ENCODE assay signal across 18 cellular contexts in genomic region chr4:100985576-100985975, GRCh38.
DNase-seq lines count a peak whose midpoint lies in the region; ATAC-seq, FAIRE-seq and TF ChIP-seq lines count a peak whose summit lies in the region.
"Had no signal": no experiment of that assay in that cellular context is flagged by ENCODE, and none has a peak within 500 bp of the region (broad histone marks: within the 10 kb centered on the region; RNA-seq: fewer than 3 reads in every experiment).

No MANE protein-coding gene starts in this region.

- H3K27ac Mint-ChIP-seq in astrocyte (ENCODE audit: unreplicated experiment) = no peak overlapping the region

- intact Hi-C loops in HCT116 (cut with micrococcal nuclease) = no loop called here
- intact Hi-C loops in kidney (cut with DNase I) = no loop called here

- H4K20me1 ChIP-seq in HCT116 (ENCODE audit: insufficient read depth) (no peaks in the 10 kb centered on the region), astrocyte (ENCODE audit: insufficient read depth, low read length) (no peaks in the 10 kb centered on the region)

- POLR2A ChIA-PET in HCT116 (lab: Charles Lee) = no interaction called here

- RAD21 ChIA-PET in HCT116 (lab: Charles Lee; ENCODE audit: low non-redundant PET in 1 of 2, low total read pairs in 2 of 2, uncharacterized antibody in 2 of 2, unreplicated experiment in 2 of 2) = no interaction called here

- ATAC-seq in HCT116 (no peak), left lobe of liver (no peak), GM21528 (IDR thresholded peaks at IDR 0.05; ENCODE audit: low FRiP score, unreplicated experiment) (no peak)

- no peak overlapping the region for H3K27ac ChIP-seq in HCT116 (ENCODE audit: low read depth, low read length)
- peak overlapping the region; percentile 94 for H3K27ac ChIP-seq in astrocyte (ENCODE audit: low read depth, low read length)
- peak overlapping the region; percentile 68 to 72 for H3K27ac ChIP-seq in kidney (ENCODE audit: low read depth in 2 of 2, low read length in 2 of 2)
- H3K27ac ChIP-seq: Peyer's patch, SK-N-MC had no signal

- H3K36me3 ChIP-seq in HCT116 (ENCODE audit: control insufficient read depth in 1 of 2, insufficient read depth in 2 of 2, low read length in 2 of 2) (no peaks in the 10 kb centered on the region), astrocyte (ENCODE audit: insufficient read depth, low read length) (no peaks in the 10 kb centered on the region), kidney (ENCODE audit: control insufficient read depth in 1 of 2, insufficient read depth in 2 of 2, low read length in 2 of 2) (no peaks in the 10 kb centered on the region), skeletal muscle satellite cell (ENCODE audit: insufficient read depth, low read length) (no peaks in the 10 kb centered on the region)
- H3K36me3 ChIP-seq: Peyer's patch had no signal

- TF ChIP-seq CTCF in HCT116 (IDR thresholded peaks at IDR 0.05 in 2 of 3, conservative IDR thresholded peaks at IDR 0.05 in 1 of 3; ENCODE audit: borderline replicate concordance in 1 of 3, insufficient read depth in 1 of 3, low read depth in 2 of 3, low read length in 2 of 3) = no peak
- no peak for TF ChIP-seq CTCF in astrocyte (IDR thresholded peaks at IDR 0.05; ENCODE audit: insufficient read depth, low read depth, low read length)
- TF ChIP-seq CTCF in kidney (IDR thresholded peaks at IDR 0.05; ENCODE audit: borderline replicate concordance, extremely low read depth, insufficient read depth) = no peak

- H3K4me2 ChIP-seq in HCT116 (ENCODE audit: low read length) = no peak overlapping the region
- peak overlapping the region; percentile 70 for H3K4me2 ChIP-seq in astrocyte (ENCODE audit: low read length)
- peak overlapping the region; percentile 54 for H3K4me2 ChIP-seq in skeletal muscle satellite cell (ENCODE audit: low read length)

- H3K27me3 Mint-ChIP-seq in astrocyte (ENCODE audit: low read depth, unreplicated experiment) = no peaks in the 10 kb centered on the region

- CTCF ChIA-PET in HCT116 (lab: Charles Lee) = no interaction called here

- H3K9me3 Mint-ChIP-seq in astrocyte (ENCODE audit: unreplicated experiment) = no peaks in the 10 kb centered on the region

- H3K4me3 ChIP-seq in HCT116 (replicated peaks in 1 of 2; ENCODE audit: low read depth in 1 of 2, low read length in 2 of 2) = no peak overlapping the region
- no peak overlapping the region for H3K4me3 ChIP-seq in astrocyte (ENCODE audit: insufficient read depth, low read depth, low read length)
- H3K4me3 ChIP-seq in kidney (ENCODE audit: low read length in 2 of 2) = no peak overlapping the region
- no peak overlapping the region for H3K4me3 ChIP-seq in skeletal muscle satellite cell (ENCODE audit: low read length)
- H3K4me3 ChIP-seq: Peyer's patch, SK-N-MC had no signal

- BruUV-seq in HCT116 (replicated peaks; lab: Mats Ljungman, UMichigan) = no TSS peak

- H3K4me1 ChIP-seq in HCT116 (ENCODE audit: control insufficient read depth in 1 of 2, insufficient read depth in 2 of 2, low read length in 2 of 2) (peaks cover 0 to 13% of the 10 kb centered on the region in 2 experiments; a peak in 2 of 4 replicates), astrocyte (ENCODE audit: insufficient read depth, low read length) (peaks cover 30% of the 10 kb centered on the region), kidney (ENCODE audit: control insufficient read depth in 1 of 2, insufficient read depth in 1 of 2, low read depth in 1 of 2, low read length in 2 of 2) (peaks cover 3 to 5% of the 10 kb centered on the region in 2 donors), skeletal muscle satellite cell (ENCODE audit: control insufficient read depth, insufficient read depth, low read length) (peaks cover 49% of the 10 kb centered on the region)
- H3K4me1 ChIP-seq: Peyer's patch had no signal

- no peak overlapping the region for H3K9ac ChIP-seq in HCT116 (ENCODE audit: low read length)
- peak overlapping the region; percentile 71 for H3K9ac ChIP-seq in astrocyte (ENCODE audit: low read length)
- no peak overlapping the region for H3K9ac ChIP-seq in kidney (ENCODE audit: low read length in 2 of 2)
- peak overlapping the region; percentile 53 for H3K9ac ChIP-seq in skeletal muscle satellite cell (ENCODE audit: low read depth, low read length)

- peaks cover 6% of the 10 kb centered on the region; the same call in 1 of the 2 replicates for H3K9me2 ChIP-seq in HCT116 (ENCODE audit: insufficient read depth)

- no peak for TF ChIP-seq RAD21 in HCT116 (IDR thresholded peaks at IDR 0.05; ENCODE audit: low read depth)

- peak overlapping the region; percentile 19 for H2AFZ ChIP-seq in HCT116 (ENCODE audit: low read depth, low read length, poor library complexity, severe bottlenecking)
- no peak overlapping the region for H2AFZ ChIP-seq in astrocyte (ENCODE audit: low read depth, low read length)

- DNase-seq in HCT116 (ENCODE audit: low read depth, low spot score) = no peak
- DNase-seq in astrocyte (ENCODE audit: low read depth) = no peak
- no peak for DNase-seq in kidney
- no peak for DNase-seq in left lobe of liver (ENCODE audit: low spot score)
- no peak for DNase-seq in OCI-M1 (lab: John Stamatoyannopoulos, UW)
- DNase-seq: COR-L47, GF-D8, KBM-7, NCI-H1436, NCI-H2029 treated with DMSO at 0.1 percent for 48 hours, NCI-H510A treated with DMSO at 0.1 percent for 48 hours, Peyer's patch, Right ventricle myocardium superior had no signal

- H3K27me3 ChIP-seq in HCT116 (ENCODE audit: insufficient read depth, low read length) (no peaks in the 10 kb centered on the region), astrocyte (ENCODE audit: insufficient read depth, low read length) (no peaks in the 10 kb centered on the region), skeletal muscle satellite cell (ENCODE audit: control insufficient read depth, insufficient read depth, low read length) (no peaks in the 10 kb centered on the region)
- H3K27me3 ChIP-seq: Peyer's patch had no signal

- no peak overlapping the region for H3K4me3 Mint-ChIP-seq in astrocyte (ENCODE audit: unreplicated experiment)

- no peak for TF ChIP-seq POLR2A in HCT116 (IDR thresholded peaks at IDR 0.05; ENCODE audit: borderline replicate concordance, extremely low read depth, insufficient read depth, insufficient read length)

- H3K36me3 Mint-ChIP-seq in astrocyte (ENCODE audit: low read depth, unreplicated experiment) = no peaks in the 10 kb centered on the region

- FAIRE-seq in astrocyte (lab: Jason Lieb, UNC) (no peak), kidney (lab: Jason Lieb, UNC) (no peak)
- FAIRE-seq: GM12891, GM18507 had no signal

- H3K9me3 ChIP-seq in HCT116 (ENCODE audit: control insufficient read depth in 1 of 2, insufficient read depth in 1 of 2, low read depth in 1 of 2, low read length in 2 of 2) (no peaks in the 10 kb centered on the region), astrocyte (ENCODE audit: insufficient read depth, low read depth, low read length) (no peaks in the 10 kb centered on the region), kidney (ENCODE audit: control insufficient read depth in 1 of 2, low read length in 2 of 2) (no peaks in the 10 kb centered on the region), skeletal muscle satellite cell (replicated peaks; ENCODE audit: low read length) (no peaks in the 10 kb centered on the region)
- H3K9me3 ChIP-seq: Peyer's patch had no signal

- peaks cover 32% of the 10 kb centered on the region for H3K4me1 Mint-ChIP-seq in astrocyte (ENCODE audit: low read depth, unreplicated experiment)

- H3K79me2 ChIP-seq in HCT116 (ENCODE audit: insufficient read depth, low read length) = no peaks in the 10 kb centered on the region
- H3K79me2 ChIP-seq in astrocyte (ENCODE audit: insufficient read depth, low read length) = no peaks in the 10 kb centered on the region

TF ChIP-seq in HCT116, 20 proteins besides CTCF, POLR2A, EP300 and RAD21 (continues in another document):
- no peak for TF ChIP-seq CBX3 (IDR thresholded peaks at IDR 0.05; ENCODE audit: low read depth)
- no peak for TF ChIP-seq EGR1 (IDR thresholded peaks at IDR 0.05; ENCODE audit: low read depth)
- TF ChIP-seq EZH2phosphoT487 (IDR thresholded peaks at IDR 0.05; ENCODE audit: borderline replicate concordance) = no peak
- no peak for TF ChIP-seq SIN3A (IDR thresholded peaks at IDR 0.05; ENCODE audit: low read depth)
- no peak for TF ChIP-seq JUND (IDR thresholded peaks at IDR 0.05)
- TF ChIP-seq EZH2 (IDR thresholded peaks at IDR 0.05) = no peak
- no peak for TF ChIP-seq FOSL1 (IDR thresholded peaks at IDR 0.05; ENCODE audit: low read depth)
- TF ChIP-seq REST (IDR thresholded peaks at IDR 0.05; ENCODE audit: low read depth) = no peak
- TF ChIP-seq POLR2AphosphoS5 (IDR thresholded peaks at IDR 0.05; ENCODE audit: low read depth, low read length) = no peak
- TF ChIP-seq SRF (IDR thresholded peaks at IDR 0.05; ENCODE audit: low read depth) = no peak
- TF ChIP-seq CEBPB (IDR thresholded peaks at IDR 0.05; ENCODE audit: low read depth) = no peak
- TF ChIP-seq ELF1 (IDR thresholded peaks at IDR 0.05; ENCODE audit: borderline replicate concordance, low read depth) = no peak
- TF ChIP-seq ZNF274 (IDR thresholded peaks at IDR 0.05; ENCODE audit: low read depth, low read length) = no peak
- no peak for TF ChIP-seq SP1 (IDR thresholded peaks at IDR 0.05; ENCODE audit: low read depth)

Comparison
In these comparisons a context has a peak if more than half of its experiments do, and no peak if none do; other contexts are left out.
1. H3K9ac ChIP-seq: peak in astrocyte (single experiment) and skeletal muscle satellite cell (single experiment); none in HCT116 (single experiment) and kidney (0 of 2).